In genomic region chr1:207627496-207627895, GRCh38 we compare ENCODE assay signal across 10 cellular contexts. TPM values are rescaled to one million over a fixed set of nuclear protein-coding genes. Genes with fewer than 3 reads are reported as not detected.
"Had no signal": no experiment of that assay in that cellular context is flagged by ENCODE, and none has a peak within 500 bp of the region (broad histone marks: within the 10 kb centered on the region; RNA-seq: fewer than 3 reads in every experiment).

No MANE protein-coding gene starts in this region.

- H3K4me2 ChIP-seq: KMS-11 had no signal

- H3K27ac ChIP-seq: HL-60, KMS-11 had no signal

- DNase-seq: IMR-90, KBM-7, KG1 had no signal

- H3K9ac ChIP-seq: KMS-11 had no signal

- H3K9me3 Mint-ChIP-seq: IgD-negative memory B cell had no signal

- H3K4me3 Mint-ChIP-seq: IgD-negative memory B cell had no signal

- H3K27ac Mint-ChIP-seq: IgD-negative memory B cell had no signal

- ATAC-seq: HepG2 had no signal

- H3K27me3 Mint-ChIP-seq: IgD-negative memory B cell had no signal

- FAIRE-seq: HepG2, HTR-8/SVneo had no signal

RNA-seq across cellular contexts. Expression of gene CR1L, which starts 17.4 kb away (rescaled TPM):
- total RNA-seq: HepG2, HT-29, HT1080, IMR-90 had no signal
- polyA plus RNA-seq: HepG2, IgD-negative memory B cell, IMR-90 had no signal
